In genomic region chr12:67415473-67415872, GRCh38 we compare ENCODE assay signal across 8 cellular contexts.
DNase-seq lines count a peak whose midpoint lies in the region; ATAC-seq and TF ChIP-seq lines count a peak whose summit lies in the region.

No MANE protein-coding gene starts in this region.

- TF ChIP-seq EP300 in stomach (IDR thresholded peaks at IDR 0.05): no peak

- TF ChIP-seq POLR2A in adrenal gland (IDR thresholded peaks at IDR 0.05): no peak
- TF ChIP-seq POLR2A in stomach (IDR thresholded peaks at IDR 0.05): no peak

- H3K4me3 ChIP-seq in adrenal gland: no peak overlapping the region
- H3K4me3 ChIP-seq in stomach: no peak overlapping the region

- intact Hi-C loops in adrenal gland (cut with DNase I): loop anchor here in 1 of 2 donors (5.0 kb wide), 1 partner anchor 58 kb away; no protein-coding TSS in a partner anchor
- intact Hi-C loops in stomach (cut with DNase I; ENCODE audit: low total_unique reads): no loop called here

- ATAC-seq in left lobe of liver (peak; percentile 93), HG03432 (IDR thresholded peaks at IDR 0.05; ENCODE audit: unreplicated experiment) (no peak)

- H3K36me3 ChIP-seq in adrenal gland (replicated peaks in 1 of 2): no peaks in the 10 kb centered on the region
- H3K36me3 ChIP-seq in stomach: no peaks in the 10 kb centered on the region

- peak; percentile 26 to 68 (median 55) for TF ChIP-seq CTCF in adrenal gland (IDR thresholded peaks at IDR 0.05)
- TF ChIP-seq CTCF in stomach (IDR thresholded peaks at IDR 0.05): no peak

- H3K9me3 ChIP-seq in adrenal gland (replicated peaks in 1 of 3): no peaks in the 10 kb centered on the region
- no peaks in the 10 kb centered on the region for H3K9me3 ChIP-seq in stomach

- H3K27ac ChIP-seq in adrenal gland: no peak overlapping the region
- H3K27ac ChIP-seq in stomach: no peak overlapping the region

- H3K27me3 ChIP-seq in adrenal gland (no peaks in the 10 kb centered on the region), stomach (no peaks in the 10 kb centered on the region)

- DNase-seq in DMS153 treated with DMSO at 0.1 percent for 48 hours (lab: John Stamatoyannopoulos, UW; ENCODE audit: unreplicated experiment): peak; percentile 43
- peak; percentile 58 for DNase-seq in M059J (ENCODE audit: low read depth)
- peak; percentile 44 to 79 (median 59) for DNase-seq in adrenal gland
- peak; percentile 52 for DNase-seq in left lobe of liver (ENCODE audit: low spot score)
- DNase-seq in stomach: no peak
- DNase-seq in activated CD4-positive, alpha-beta T cell treated with anti-CD3 and anti-CD28 coated beads, Interleukin-2, amount 50 U/mL, for 4 hours: no peak
- no peak for DNase-seq in DMS114 treated with DMSO at 0.1 percent for 48 hours (lab: John Stamatoyannopoulos, UW; ENCODE audit: unreplicated experiment)

- 24 to 32% (median 30%) methylated on average over 4 of the region's 4 CpGs for WGBS in adrenal gland, 4 donors
- 50 to 62% (median 55%) methylated on average over 4 of the region's 4 CpGs for WGBS in stomach, 5 donors

- no peaks in the 10 kb centered on the region for H3K4me1 ChIP-seq in adrenal gland (replicated peaks in 1 of 2)
- H3K4me1 ChIP-seq in stomach: peaks cover 0 to 13% (median 6%) of the 10 kb centered on the region in 4 donors

Comparison
In these comparisons a context has a peak if more than half of its experiments do, and no peak if none do; other contexts are left out.
1. DNase-seq: peak in DMS153 treated with DMSO at 0.1 percent for 48 hours (single experiment), M059J (single experiment), adrenal gland (7 of 7) and left lobe of liver (single experiment); none in stomach (single experiment), activated CD4-positive, alpha-beta T cell treated with anti-CD3 and anti-CD28 coated beads, Interleukin-2, amount 50 U/mL, for 4 hours (0 of 2) and DMS114 treated with DMSO at 0.1 percent for 48 hours (single experiment).
2. CTCF ChIP-seq: peak in adrenal gland (6 of 6); none in stomach (0 of 7).